Comparison of ENCODE assay signal across 1 cellular context in the genomic region with DNA sequence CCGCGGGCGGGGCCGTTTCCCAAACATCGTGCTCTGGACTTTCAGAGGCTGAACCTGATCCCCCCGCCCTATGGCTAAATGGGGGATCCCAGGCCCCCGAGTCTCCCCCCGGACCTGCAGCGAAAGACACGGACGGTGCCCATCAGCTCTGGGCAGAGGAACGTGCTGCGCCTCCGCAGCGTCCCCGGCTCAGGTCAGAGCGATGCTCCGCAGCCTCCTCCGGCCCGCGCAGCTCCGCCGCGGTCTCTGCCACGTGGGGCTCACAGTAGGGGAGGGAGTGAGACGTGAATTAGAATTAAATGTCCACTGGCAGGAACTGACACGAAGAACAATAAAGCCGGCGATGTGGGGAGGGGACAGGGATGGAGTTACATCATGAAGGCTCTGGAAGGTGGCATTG. TPM values are rescaled to one million over a fixed set of nuclear protein-coding genes. Genes with fewer than 3 reads are reported as not detected.
"Had no signal": no experiment of that assay in that cellular context is flagged by ENCODE, and none has a peak within 500 bp of the region (broad histone marks: within the 10 kb centered on the region; RNA-seq: fewer than 3 reads in every experiment).

No MANE protein-coding gene starts in this region.

RNA-seq across cellular contexts. Expression of gene CBS, which starts 1.0 kb away (rescaled TPM):
- polyA plus RNA-seq: immature natural killer cell had no signal
